1 cellular context compared by ENCODE assay signal in genomic region chr1:234093107-234093506, GRCh38.
TF ChIP-seq lines count a peak whose summit lies in the region.

No MANE protein-coding gene starts in this region.

TF ChIP-seq in SK-N-SH, 30 proteins besides CTCF, POLR2A, EP300 and RAD21 (continued from another document):
- TF ChIP-seq POLR2AphosphoS5 (IDR thresholded peaks at IDR 0.05; ENCODE audit: low read depth, low read length) = no peak
- 0 out of 2 replicates have a peak, but pooled peaks have one; percentile 23 for TF ChIP-seq FOXJ3 (CRISPR knock-in tag; IDR thresholded peaks at IDR 0.05)
